2 cellular contexts compared by ENCODE assay signal in the genomic region with DNA sequence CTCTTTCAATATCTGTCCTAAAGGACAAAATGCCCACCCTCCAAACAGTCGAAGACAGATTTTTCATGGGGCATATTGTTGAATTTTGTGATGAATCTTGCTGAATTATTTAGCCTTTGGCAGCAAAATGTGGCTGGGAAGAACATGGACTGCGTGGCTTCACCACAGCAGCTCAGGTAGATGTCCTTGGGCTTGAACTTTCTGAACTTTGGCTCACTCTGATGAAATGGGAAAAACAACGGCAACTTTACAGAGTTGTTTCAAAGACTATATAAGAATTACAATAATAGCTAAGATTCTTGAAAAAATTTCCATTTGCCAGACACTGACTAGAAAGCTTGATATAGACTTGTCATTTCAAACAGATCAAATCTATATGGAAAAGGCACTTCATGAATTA.
TF ChIP-seq lines count a peak whose summit lies in the region.

No MANE protein-coding gene starts in this region.

TF ChIP-seq in HepG2, 621 proteins besides CTCF, POLR2A, EP300 and RAD21:
- no peak for TF ChIP-seq RXRB (CRISPR knock-in tag; IDR thresholded peaks at IDR 0.05; ENCODE audit: borderline replicate concordance)
- TF ChIP-seq, protein P1, sequence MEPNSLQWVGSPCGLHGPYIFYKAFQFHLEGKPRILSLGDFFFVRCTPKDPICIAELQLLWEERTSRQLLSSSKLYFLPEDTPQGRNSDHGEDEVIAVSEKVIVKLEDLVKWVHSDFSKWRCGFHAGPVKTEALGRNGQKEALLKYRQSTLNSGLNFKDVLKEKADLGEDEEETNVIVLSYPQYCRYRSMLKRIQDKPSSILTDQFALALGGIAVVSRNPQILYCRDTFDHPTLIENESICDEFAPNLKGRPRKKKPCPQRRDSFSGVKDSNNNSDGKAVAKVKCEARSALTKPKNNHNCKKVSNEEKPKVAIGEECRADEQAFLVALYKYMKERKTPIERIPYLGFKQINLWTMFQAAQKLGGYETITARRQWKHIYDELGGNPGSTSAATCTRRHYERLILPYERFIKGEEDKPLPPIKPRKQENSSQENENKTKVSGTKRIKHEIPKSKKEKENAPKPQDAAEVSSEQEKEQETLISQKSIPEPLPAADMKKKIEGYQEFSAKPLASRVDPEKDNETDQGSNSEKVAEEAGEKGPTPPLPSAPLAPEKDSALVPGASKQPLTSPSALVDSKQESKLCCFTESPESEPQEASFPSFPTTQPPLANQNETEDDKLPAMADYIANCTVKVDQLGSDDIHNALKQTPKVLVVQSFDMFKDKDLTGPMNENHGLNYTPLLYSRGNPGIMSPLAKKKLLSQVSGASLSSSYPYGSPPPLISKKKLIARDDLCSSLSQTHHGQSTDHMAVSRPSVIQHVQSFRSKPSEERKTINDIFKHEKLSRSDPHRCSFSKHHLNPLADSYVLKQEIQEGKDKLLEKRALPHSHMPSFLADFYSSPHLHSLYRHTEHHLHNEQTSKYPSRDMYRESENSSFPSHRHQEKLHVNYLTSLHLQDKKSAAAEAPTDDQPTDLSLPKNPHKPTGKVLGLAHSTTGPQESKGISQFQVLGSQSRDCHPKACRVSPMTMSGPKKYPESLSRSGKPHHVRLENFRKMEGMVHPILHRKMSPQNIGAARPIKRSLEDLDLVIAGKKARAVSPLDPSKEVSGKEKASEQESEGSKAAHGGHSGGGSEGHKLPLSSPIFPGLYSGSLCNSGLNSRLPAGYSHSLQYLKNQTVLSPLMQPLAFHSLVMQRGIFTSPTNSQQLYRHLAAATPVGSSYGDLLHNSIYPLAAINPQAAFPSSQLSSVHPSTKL (CRISPR knock-in tag; IDR thresholded peaks at IDR 0.05): peak; percentile 18; the same call in 1 of the 2 replicates
- TF ChIP-seq RARA (CRISPR knock-in tag; IDR thresholded peaks at IDR 0.05): peak; percentile 52; the same call in 1 of the 2 replicates
- 0 out of 2 replicates have a peak, but pooled peaks have one; percentile 22 for TF ChIP-seq FOXJ3 (CRISPR knock-in tag; IDR thresholded peaks at IDR 0.05; ENCODE audit: borderline replicate concordance)
- TF ChIP-seq HNF4A (CRISPR knock-in tag; IDR thresholded peaks at IDR 0.05): peak; percentile 53; the same call in 1 of the 2 replicates

TF ChIP-seq in GM12878, 131 proteins besides CTCF, POLR2A, EP300 and RAD21:
- TF ChIP-seq ZNF207 (IDR thresholded peaks at IDR 0.05; ENCODE audit: borderline replicate concordance) (no peak), BRCA1 (IDR thresholded peaks at IDR 0.05; ENCODE audit: low read depth, low read length) (no peak), IKZF2 (IDR thresholded peaks at IDR 0.05) (0 out of 4 replicates have a peak, but pooled peaks of 1 of the 2 experiments have one; percentile 30)
